ENCODE assay signal across 21 cellular contexts in genomic region chr20:46731770-46732169, GRCh38. TPM values are rescaled to one million over a fixed set of nuclear protein-coding genes. Genes with fewer than 3 reads are reported as not detected.
A peak's percentile ranks its signal among the peaks of the same experiment; 100 is the strongest.
DNase-seq lines count a peak whose midpoint lies in the region; ATAC-seq, FAIRE-seq and TF ChIP-seq lines count a peak whose summit lies in the region.
"Had no signal": no experiment of that assay in that cellular context is flagged by ENCODE, and none has a peak within 500 bp of the region (broad histone marks: within the 10 kb centered on the region; RNA-seq: fewer than 3 reads in every experiment).

No MANE protein-coding gene starts in this region.

- H3K27me3 ChIP-seq in HepG2 (ENCODE audit: control insufficient read depth in 1 of 2, insufficient read depth in 2 of 2, low read length in 2 of 2): no peaks in the 10 kb centered on the region
- H3K27me3 ChIP-seq in right lobe of liver: no peaks in the 10 kb centered on the region
- no peaks in the 10 kb centered on the region for H3K27me3 ChIP-seq in Karpas-422 (ENCODE audit: low read length)
- H3K27me3 ChIP-seq: Peyer's patch had no signal

- no peak overlapping the region for H2AFZ ChIP-seq in HepG2 (ENCODE audit: low read length)
- H2AFZ ChIP-seq in Karpas-422 (ENCODE audit: low read length): no peak overlapping the region

- H3K4me1 ChIP-seq in HepG2 (ENCODE audit: insufficient read depth, low read length): no peaks in the 10 kb centered on the region
- peaks cover 0 to 4% (median 0%) of the 10 kb centered on the region in 4 donors for H3K4me1 ChIP-seq in right lobe of liver
- H3K4me1 ChIP-seq in Karpas-422 (ENCODE audit: low read length): no peaks in the 10 kb centered on the region
- H3K4me1 ChIP-seq: Peyer's patch had no signal

- no peak for TF ChIP-seq RAD21 in HepG2 (CRISPR knock-in tag; IDR thresholded peaks at IDR 0.05)

- H3K79me2 ChIP-seq in HepG2 (ENCODE audit: insufficient read depth, low read length) (no peaks in the 10 kb centered on the region), Karpas-422 (ENCODE audit: low read length) (no peaks in the 10 kb centered on the region)

- DNase-seq in HepG2 (ENCODE audit: low spot score) (no peak), right lobe of liver (no peak), Karpas-422 (peak; percentile 68), WTC11 (ENCODE audit: low spot score) (no peak), NCI-H1105 treated with DMSO at 0.1 percent for 48 hours (lab: John Stamatoyannopoulos, UW) (no peak)
- DNase-seq: C1 segment of cervical spinal cord; CD8-positive, alpha-beta memory T cell; DMS79 treated with DMSO at 0.1 percent for 48 hours; GOT3; NCI-H1417; NCI-H187 treated with DMSO at 0.1 percent for 48 hours; NCI-H345; NCI-H524 treated with DMSO at 0.1 percent for 48 hours; Peyer's patch; Right ventricle myocardium superior; T-helper 1 cell; T-helper 9 cell had no signal

- no peak overlapping the region for H3K4me3 Mint-ChIP-seq in WTC11
- H3K4me3 Mint-ChIP-seq: CD8-positive, alpha-beta memory T cell had no signal

- H3K9ac ChIP-seq in HepG2 (ENCODE audit: insufficient read depth, low read depth, low read length): no peak overlapping the region
- no peak overlapping the region for H3K9ac ChIP-seq in Karpas-422 (ENCODE audit: low read length)

- H3K4me3 ChIP-seq in HepG2 (replicated peaks in 1 of 3; ENCODE audit: insufficient read depth in 1 of 3, low read depth in 2 of 3, low read length in 3 of 3): no peak overlapping the region
- no peak overlapping the region for H3K4me3 ChIP-seq in right lobe of liver
- H3K4me3 ChIP-seq in Karpas-422 (ENCODE audit: low read length): no peak overlapping the region
- H3K4me3 ChIP-seq: Peyer's patch had no signal

- CTCF ChIA-PET in HepG2 (lab: Yijun Ruan, JAX; ENCODE audit: low intra/inter-chr PET ratio, low total read pairs): no interaction called here
- CTCF ChIA-PET in WTC11 (lab: Charles Lee): no interaction called here

- H3K27ac Mint-ChIP-seq in WTC11: no peak overlapping the region

- intact Hi-C loops in HepG2 (cut with micrococcal nuclease; ENCODE audit: unreplicated experiment) (no loop called here), right lobe of liver (cut with DNase I) (no loop called here)

- ATAC-seq in HepG2: peak; percentile 28
- ATAC-seq in right lobe of liver: no peak
- ATAC-seq in WTC11: peak; percentile 87
- ATAC-seq in HG03139 (IDR thresholded peaks at IDR 0.05; ENCODE audit: unreplicated experiment): no peak
- no peak for ATAC-seq in GM21786 (IDR thresholded peaks at IDR 0.05; ENCODE audit: unreplicated experiment)
- ATAC-seq in GM18517 (IDR thresholded peaks at IDR 0.05; ENCODE audit: unreplicated experiment): no peak

- FAIRE-seq in HepG2 (lab: Jason Lieb, UNC): no peak

- H4K20me1 ChIP-seq in HepG2 (ENCODE audit: insufficient read depth, low read length) (no peaks in the 10 kb centered on the region), Karpas-422 (ENCODE audit: insufficient read depth, low read depth, low read length) (no peaks in the 10 kb centered on the region)

- no peaks in the 10 kb centered on the region for H3K4me1 Mint-ChIP-seq in WTC11
- H3K4me1 Mint-ChIP-seq: CD8-positive, alpha-beta memory T cell had no signal

- no peaks in the 10 kb centered on the region for H3K27me3 Mint-ChIP-seq in WTC11 (ENCODE audit: low read depth)

- H3K36me3 ChIP-seq in HepG2 (replicated peaks in 1 of 2; ENCODE audit: control insufficient read depth in 1 of 2, insufficient read depth in 2 of 2, low read length in 2 of 2) (no peaks in the 10 kb centered on the region), right lobe of liver (peaks cover 0 to 15% (median 8%) of the 10 kb centered on the region in 4 donors), Karpas-422 (ENCODE audit: insufficient read depth, low read length) (no peaks in the 10 kb centered on the region)
- H3K36me3 ChIP-seq: Peyer's patch had no signal

- peaks cover 4% of the 10 kb centered on the region; the same call in 1 of the 2 replicates for H3K36me3 Mint-ChIP-seq in WTC11
- H3K36me3 Mint-ChIP-seq: CD8-positive, alpha-beta memory T cell had no signal

- 69% methylated on average over 4 of the region's 4 CpGs for WGBS in HepG2 (ENCODE audit: low lambda C conversion rate)
- WGBS in right lobe of liver (ENCODE audit: insufficient coverage, low coverage, low lambda C conversion rate, missing lambda C conversion rate): 100% methylated on average over 2 of the region's 4 CpGs

- TF ChIP-seq CTCF in HepG2 (CRISPR knock-in tag; IDR thresholded peaks at IDR 0.05) (no peak), right lobe of liver (IDR thresholded peaks at IDR 0.05) (no peak), WTC11 (IDR thresholded peaks at IDR 0.05) (no peak)

- peaks cover 3% of the 10 kb centered on the region; the same call in 1 of the 2 replicates for H3K9me3 Mint-ChIP-seq in WTC11
- H3K9me3 Mint-ChIP-seq: CD8-positive, alpha-beta memory T cell had no signal

- no peaks in the 10 kb centered on the region for H3K9me2 ChIP-seq in Karpas-422 (replicated peaks; ENCODE audit: insufficient read depth, low read length)

- in situ Hi-C loops in HepG2 (cut with HindIII; ENCODE audit: extremely low pct_ligation_motif_present, low pct_unique_long_range_greater_than_20kb): no loop called here

- H3K9me3 ChIP-seq in HepG2 (ENCODE audit: low read length) (no peaks in the 10 kb centered on the region), right lobe of liver (no peaks in the 10 kb centered on the region), Karpas-422 (ENCODE audit: low read length) (no peaks in the 10 kb centered on the region)
- H3K9me3 ChIP-seq: Peyer's patch had no signal

- no peak for TF ChIP-seq EP300 in HepG2 (IDR thresholded peaks at IDR 0.05; ENCODE audit: low read depth in 2 of 2, low read length in 2 of 2)
- TF ChIP-seq EP300 in HepG2 (CRISPR knock-in tag; IDR thresholded peaks at IDR 0.05; ENCODE audit: borderline replicate concordance): no peak

- no peak overlapping the region for H3K27ac ChIP-seq in HepG2 (ENCODE audit: extremely low read length, insufficient read depth, low read length)
- no peak overlapping the region for H3K27ac ChIP-seq in right lobe of liver
- no peak overlapping the region for H3K27ac ChIP-seq in Karpas-422 (ENCODE audit: low read length)
- H3K27ac ChIP-seq: Peyer's patch had no signal

- H3K4me2 ChIP-seq in HepG2 (ENCODE audit: low read depth, low read length) (no peak overlapping the region), Karpas-422 (ENCODE audit: low read depth, low read length, poor library complexity, severe bottlenecking) (no peak overlapping the region)

- TF ChIP-seq POLR2A in HepG2 (IDR thresholded peaks at IDR 0.05; ENCODE audit: insufficient read depth in 1 of 2, low read depth in 2 of 2, low read length in 2 of 2) (no peak), right lobe of liver (IDR thresholded peaks at IDR 0.05) (no peak)

- POLR2A ChIA-PET in HepG2 (lab: Yijun Ruan, JAX): no interaction called here
- POLR2A ChIA-PET in WTC11 (lab: Charles Lee): no interaction called here

- BruUV-seq in HepG2 (replicated peaks; lab: Mats Ljungman, UMichigan): no TSS peak

RNA-seq across cellular contexts. Expression of gene SLC2A10, which starts 22.3 kb away (rescaled TPM):
- total RNA-seq in HepG2 (2016; rRNA removed; fragmentation: Illumina TruSeq; extraction: Trizol) (9.6 and 16.0 TPM in 2 replicates), right lobe of liver (10 to 100 TPM; 35.4 to 47.3 (median 42.7) TPM), WTC11 (2021) (8.0 to 12.0 TPM (median 10.8 TPM) in 3 replicates)
- total RNA-seq in HepG2 (2016; cell fraction: cytosol; rRNA removed; fragmentation: Illumina TruSeq; extraction: Trizol; ENCODE audit: low read depth): 12.4 and 15.5 TPM in 2 replicates
- total RNA-seq in HepG2 (2016; cell fraction: insoluble cytoplasmic fraction; rRNA removed; fragmentation: Illumina TruSeq; extraction: Trizol): 7.8 and 15.9 TPM in 2 replicates
- 13.5 and 14.9 TPM in 2 replicates for total RNA-seq in HepG2 (2016; cell fraction: membrane; rRNA removed; fragmentation: Illumina TruSeq; extraction: Trizol)
- total RNA-seq in HepG2 (2016; cell fraction: nucleus; rRNA removed; fragmentation: Illumina TruSeq; extraction: Trizol): 16.7 and 19.1 TPM in 2 replicates
- 16.7 and 18.4 TPM in 2 replicates for polyA plus RNA-seq in HepG2 (2011; rRNA removed)
- 13.3 and 15.0 TPM in 2 replicates for polyA plus RNA-seq in HepG2 (2011; cell fraction: cytosol; rRNA removed)
- polyA plus RNA-seq in HepG2 (2011; cell fraction: nucleus; rRNA removed): 17.7 and 19.3 TPM in 2 replicates
- 9.6 and 17.7 TPM in 2 replicates for polyA plus RNA-seq in HepG2 (2012)
- polyA plus RNA-seq in HepG2 (2016; cell fraction: cytosol; fragmentation: Illumina TruSeq; extraction: Trizol; ENCODE audit: low read depth): 13.4 and 16.9 TPM in 2 replicates
- 8.0 and 9.1 TPM in 2 replicates for polyA plus RNA-seq in HepG2 (2016; cell fraction: insoluble cytoplasmic fraction; fragmentation: Illumina TruSeq; extraction: Trizol; ENCODE audit: low read depth)
- 10.5 and 11.4 TPM in 2 replicates for polyA plus RNA-seq in HepG2 (2016; cell fraction: membrane; fragmentation: Illumina TruSeq; extraction: Trizol; ENCODE audit: low read depth)
- 19.6 and 21.1 TPM in 2 replicates for polyA plus RNA-seq in HepG2 (2016; cell fraction: nucleus; fragmentation: Illumina TruSeq; extraction: Trizol; ENCODE audit: insufficient read depth, low read depth)
- polyA minus RNA-seq in HepG2 (2011; rRNA and poly(A)+ RNA removed; ENCODE audit: low replicate concordance): 56.1 TPM in 1 of 2 replicates, not detected in the other
- 17.8 and 20.0 TPM in 2 replicates for polyA minus RNA-seq in HepG2 (2011; cell fraction: cytosol; rRNA and poly(A)+ RNA removed)
- 22.7 and 27.8 TPM in 2 replicates for polyA minus RNA-seq in HepG2 (2011; cell fraction: nucleus; rRNA and poly(A)+ RNA removed)
- not detected in 2 replicates for total RNA-seq in Karpas-422 (2014; rRNA removed; shearing (Covaris generic); ENCODE audit: low replicate concordance)
- total RNA-seq: A673; CD8-positive, alpha-beta memory T cell had no signal

RNA-seq across cellular contexts. Expression of gene TP53RK, which starts 42.5 kb away (rescaled TPM):
- 25.5 and 31.0 TPM in 2 replicates for total RNA-seq in HepG2 (2016; rRNA removed; fragmentation: Illumina TruSeq; extraction: Trizol)
- total RNA-seq in HepG2 (2016; cell fraction: cytosol; rRNA removed; fragmentation: Illumina TruSeq; extraction: Trizol; ENCODE audit: low read depth): 5.6 and 7.0 TPM in 2 replicates
- 26.0 and 33.1 TPM in 2 replicates for total RNA-seq in HepG2 (2016; cell fraction: insoluble cytoplasmic fraction; rRNA removed; fragmentation: Illumina TruSeq; extraction: Trizol)
- total RNA-seq in HepG2 (2016; cell fraction: membrane; rRNA removed; fragmentation: Illumina TruSeq; extraction: Trizol): 12.6 and 14.4 TPM in 2 replicates
- total RNA-seq in HepG2 (2016; cell fraction: nucleus; rRNA removed; fragmentation: Illumina TruSeq; extraction: Trizol): 15.4 and 17.9 TPM in 2 replicates
- 11.3 and 12.9 TPM in 2 replicates for polyA plus RNA-seq in HepG2 (2011; rRNA removed)
- 9.0 and 10.2 TPM in 2 replicates for polyA plus RNA-seq in HepG2 (2011; cell fraction: cytosol; rRNA removed)
- polyA plus RNA-seq in HepG2 (2011; cell fraction: nucleus; rRNA removed): 4.4 and 5.3 TPM in 2 replicates
- polyA plus RNA-seq in HepG2 (2012): 10.7 and 12.3 TPM in 2 replicates
- polyA plus RNA-seq in HepG2 (2016; cell fraction: cytosol; fragmentation: Illumina TruSeq; extraction: Trizol; ENCODE audit: low read depth): 3.9 and 4.7 TPM in 2 replicates
- 28.1 and 30.7 TPM in 2 replicates for polyA plus RNA-seq in HepG2 (2016; cell fraction: insoluble cytoplasmic fraction; fragmentation: Illumina TruSeq; extraction: Trizol; ENCODE audit: low read depth)
- polyA plus RNA-seq in HepG2 (2016; cell fraction: membrane; fragmentation: Illumina TruSeq; extraction: Trizol; ENCODE audit: low read depth): 7.3 and 9.0 TPM in 2 replicates
- polyA plus RNA-seq in HepG2 (2016; cell fraction: nucleus; fragmentation: Illumina TruSeq; extraction: Trizol; ENCODE audit: insufficient read depth, low read depth): 18.2 and 18.6 TPM in 2 replicates
- polyA minus RNA-seq in HepG2 (2011; rRNA and poly(A)+ RNA removed; ENCODE audit: low replicate concordance): 9.2 and 11.2 TPM in 2 replicates
- polyA minus RNA-seq in HepG2 (2011; cell fraction: cytosol; rRNA and poly(A)+ RNA removed): 10.6 and 11.6 TPM in 2 replicates
- polyA minus RNA-seq in HepG2 (2011; cell fraction: nucleus; rRNA and poly(A)+ RNA removed): 12.6 and 13.1 TPM in 2 replicates
- total RNA-seq in right lobe of liver: 1 to 10 TPM; 3.1 to 10.0 (median 5.2) TPM
- total RNA-seq in Karpas-422 (2014; rRNA removed; shearing (Covaris generic); ENCODE audit: low replicate concordance): 22.9 and 24.9 TPM in 2 replicates
- total RNA-seq in WTC11 (2021): 11.9 to 13.4 TPM (median 12.4 TPM) in 3 replicates

Comparison
In these comparisons a context has a peak if more than half of its experiments do, and no peak if none do; other contexts are left out.
1. ATAC-seq: peak in HepG2 (single experiment) and WTC11 (single experiment); none in right lobe of liver (0 of 4), HG03139 (single experiment), GM21786 (single experiment) and GM18517 (single experiment).
2. Of the 50 proteins assayed by ChIP-seq in both HepG2 and WTC11: peak only in HepG2: none; only in WTC11: none; in both: NFYB; in neither: 49.